In genomic region chr13:107211073-107211472, GRCh38 we compare ENCODE assay signal across 8 cellular contexts.
DNase-seq lines count a peak whose midpoint lies in the region; ATAC-seq, FAIRE-seq and TF ChIP-seq lines count a peak whose summit lies in the region.

No MANE protein-coding gene starts in this region.

- no peak overlapping the region for H3K9ac ChIP-seq in endodermal cell (ENCODE audit: extremely low read depth, low read length, poor library complexity, severe bottlenecking)

- 17 to 60% methylated on average over 2 to 8 of the region's 8 CpGs for WGBS in endodermal cell (ENCODE audit: insufficient coverage in 1 of 2, insufficient read length in 1 of 2), 2 experiments

- H3K4me3 ChIP-seq in endodermal cell (ENCODE audit: low read length) = no peak overlapping the region

- no peaks in the 10 kb centered on the region for H3K9me3 ChIP-seq in endodermal cell (ENCODE audit: control insufficient read depth, low read length)

- peak; percentile 90 for TF ChIP-seq CTCF in D721Med (IDR thresholded peaks at IDR 0.05; ENCODE audit: insufficient read depth, missing control alignments)
- TF ChIP-seq CTCF in endodermal cell (conservative IDR thresholded peaks at IDR 0.05) = peak; percentile 94
- peak; percentile 79 for TF ChIP-seq CTCF in mesothelial cell of epicardium (IDR thresholded peaks at IDR 0.05; ENCODE audit: unreplicated experiment)

- H3K27ac ChIP-seq in endodermal cell (ENCODE audit: low read depth, low read length) = no peak overlapping the region

- H3K4me1 Mint-ChIP-seq in endodermal cell (peaks cover 6% of the 10 kb centered on the region), mesothelial cell of epicardium (peaks cover 20% of the 10 kb centered on the region)
- H3K4me1 Mint-ChIP-seq in stimulated activated naive CD8-positive, alpha-beta T cell treated with anti-CD3 and anti-CD28 coated beads, Interleukin-15, amount 100 ng/mL, for 72 hours = no peaks in the 10 kb centered on the region

- DNase-seq in D721Med (ENCODE audit: insufficient read length, low spot score) (no peak), NCI-H226 (peak; percentile 90), endodermal cell (peak; percentile 92), mesothelial cell of epicardium (ENCODE audit: low spot score in 2 of 2, unreplicated experiment in 2 of 2) (peak; percentile 42 to 79)
- DNase-seq in activated CD4-positive, alpha-beta T cell treated with anti-CD3 and anti-CD28 coated beads for 4 hours = peak; percentile 13 to 18
- peak; percentile 24 to 29 for DNase-seq in stimulated activated naive CD8-positive, alpha-beta T cell treated with anti-CD3 and anti-CD28 coated beads, Interleukin-15, amount 100 ng/mL, for 72 hours

- H3K36me3 Mint-ChIP-seq in endodermal cell (ENCODE audit: low read depth) (no peaks in the 10 kb centered on the region), mesothelial cell of epicardium (no peaks in the 10 kb centered on the region)

- H3K4me1 ChIP-seq in endodermal cell (ENCODE audit: control insufficient read depth, insufficient read depth, low read length) = peaks cover 2% of the 10 kb centered on the region

- FAIRE-seq in D721Med (lab: Jason Lieb, UNC) = peak; percentile 70

- H3K36me3 ChIP-seq in endodermal cell (ENCODE audit: control insufficient read depth, insufficient read depth, low read length) = no peaks in the 10 kb centered on the region

- peak; percentile 95 for ATAC-seq in GM19438 (IDR thresholded peaks at IDR 0.05; ENCODE audit: low read depth, unreplicated experiment)
- ATAC-seq in HG03439 (IDR thresholded peaks at IDR 0.05; ENCODE audit: unreplicated experiment) = peak; percentile 87
- peak; percentile 85 for ATAC-seq in stimulated activated naive CD8-positive, alpha-beta T cell treated with anti-CD3 and anti-CD28 coated beads, Interleukin-15, amount 100 ng/mL, for 72 hours

- H3K27ac Mint-ChIP-seq in endodermal cell (no peak overlapping the region), mesothelial cell of epicardium (no peak overlapping the region)
- H3K27ac Mint-ChIP-seq in stimulated activated naive CD8-positive, alpha-beta T cell treated with anti-CD3 and anti-CD28 coated beads, Interleukin-15, amount 100 ng/mL, for 72 hours = no peak overlapping the region

- H3K27me3 Mint-ChIP-seq in endodermal cell (ENCODE audit: insufficient read depth) (peaks cover 11% of the 10 kb centered on the region), mesothelial cell of epicardium (ENCODE audit: low read depth) (peaks cover 41% of the 10 kb centered on the region)
- no peaks in the 10 kb centered on the region for H3K27me3 Mint-ChIP-seq in stimulated activated naive CD8-positive, alpha-beta T cell treated with anti-CD3 and anti-CD28 coated beads, Interleukin-15, amount 100 ng/mL, for 72 hours

- H3K4me3 Mint-ChIP-seq in endodermal cell (no peak overlapping the region), mesothelial cell of epicardium (peak overlapping the region; percentile 14)
- no peak overlapping the region for H3K4me3 Mint-ChIP-seq in stimulated activated naive CD8-positive, alpha-beta T cell treated with anti-CD3 and anti-CD28 coated beads, Interleukin-15, amount 100 ng/mL, for 72 hours

- H3K9me3 Mint-ChIP-seq in endodermal cell (no peaks in the 10 kb centered on the region), mesothelial cell of epicardium (no peaks in the 10 kb centered on the region)
- H3K9me3 Mint-ChIP-seq in stimulated activated naive CD8-positive, alpha-beta T cell treated with anti-CD3 and anti-CD28 coated beads, Interleukin-15, amount 100 ng/mL, for 72 hours = no peaks in the 10 kb centered on the region

- H3K27me3 ChIP-seq in endodermal cell (ENCODE audit: control insufficient read depth, insufficient read depth, low read length, poor library complexity, severe bottlenecking) = no peaks in the 10 kb centered on the region
